ENCODE assay signal across 20 cellular contexts in the genomic region with DNA sequence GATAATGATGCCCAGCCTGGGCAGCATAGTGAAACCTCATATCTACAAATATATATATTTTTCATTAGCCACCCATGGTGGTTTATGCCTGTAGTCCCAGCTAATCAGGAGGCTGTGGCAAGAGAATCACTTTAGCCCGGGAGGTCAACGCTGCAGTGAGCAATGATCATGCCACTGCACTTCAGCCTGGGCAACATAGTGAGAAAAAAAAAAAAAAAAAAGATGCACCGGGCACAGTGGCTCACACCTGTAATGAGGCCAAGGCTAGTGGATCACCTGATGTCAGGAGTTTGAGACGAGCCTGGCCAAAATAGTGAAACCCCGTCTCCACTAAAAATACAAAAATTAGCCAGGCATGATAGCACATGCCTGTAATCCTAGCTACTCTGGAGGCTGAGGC. TPM values are rescaled to one million over a fixed set of nuclear protein-coding genes. Genes with fewer than 3 reads are reported as not detected.
DNase-seq lines count a peak whose midpoint lies in the region; ATAC-seq, FAIRE-seq and TF ChIP-seq lines count a peak whose summit lies in the region.
"Had no signal": no experiment of that assay in that cellular context is flagged by ENCODE, and none has a peak within 500 bp of the region (broad histone marks: within the 10 kb centered on the region; RNA-seq: fewer than 3 reads in every experiment).

No MANE protein-coding gene starts in this region.

- DNase-seq in HepG2 (ENCODE audit: low spot score) (no peak), kidney (no peak), tibial artery (no peak), COLO668 (lab: John Stamatoyannopoulos, UW; ENCODE audit: unreplicated experiment) (no peak), NCI-H2171 (lab: John Stamatoyannopoulos, UW) (no peak)
- DNase-seq: 8988T; ACHN; C1 segment of cervical spinal cord; Caco-2; CD4-positive, alpha-beta memory T cell; DMS153; DND-41; GM23248; H7; HCEC 1CT had no signal

- ATAC-seq in HepG2: no peak
- ATAC-seq: A549 had no signal

- WGBS in liver: 47% methylated on average over 5 of the region's 5 CpGs
- 22% methylated on average over 5 of the region's 5 CpGs for WGBS in HepG2 (ENCODE audit: low lambda C conversion rate)

- TF ChIP-seq RAD21 in liver (IDR thresholded peaks at IDR 0.05) (no peak), HepG2 (CRISPR knock-in tag; IDR thresholded peaks at IDR 0.05) (no peak)

- POLR2A ChIA-PET in HepG2 (lab: Yijun Ruan, JAX): no interaction called here

- intact Hi-C loops in HepG2 (cut with micrococcal nuclease; ENCODE audit: unreplicated experiment) (no loop called here), kidney (cut with DNase I) (no loop called here), tibial artery (cut with DNase I; ENCODE audit: low total_unique reads) (loop anchor here (5.0 kb wide), 1 partner anchor 79 kb away; no protein-coding TSS in a partner anchor)

- H3K9me3 ChIP-seq in liver (ENCODE audit: control insufficient read depth in 4 of 4, low read length in 3 of 4) (no peaks in the 10 kb centered on the region), HepG2 (ENCODE audit: low read length) (no peaks in the 10 kb centered on the region), kidney (ENCODE audit: control insufficient read depth in 1 of 2, low read length in 2 of 2) (no peaks in the 10 kb centered on the region), tibial artery (no peaks in the 10 kb centered on the region)
- H3K9me3 ChIP-seq: A549, Caco-2 had no signal

- FAIRE-seq in HepG2 (lab: Jason Lieb, UNC) (no peak), kidney (lab: Jason Lieb, UNC) (no peak)
- FAIRE-seq: A549, G401.6, GM12892, H1 had no signal

- in situ Hi-C loops in HepG2 (cut with HindIII; ENCODE audit: extremely low pct_ligation_motif_present, low pct_unique_long_range_greater_than_20kb): no loop called here

- no peaks in the 10 kb centered on the region for H4K20me1 ChIP-seq in HepG2 (ENCODE audit: insufficient read depth, low read length)

- H3K27me3 ChIP-seq in liver (ENCODE audit: control insufficient read depth in 4 of 4, insufficient read depth in 4 of 4, low read length in 3 of 4) (no peaks in the 10 kb centered on the region), HepG2 (ENCODE audit: control insufficient read depth in 1 of 2, insufficient read depth in 2 of 2, low read length in 2 of 2) (peaks cover 0 to 14% of the 10 kb centered on the region in 2 experiments; a peak in 1 of 5 replicates), tibial artery (no peaks in the 10 kb centered on the region)

- H3K27ac ChIP-seq in liver (ENCODE audit: low read depth in 1 of 2, low read length in 2 of 2) (peak overlapping the region; percentile 93 to 94), HepG2 (ENCODE audit: extremely low read length, insufficient read depth, low read length) (no peak overlapping the region), kidney (ENCODE audit: low read depth in 2 of 2, low read length in 2 of 2) (no peak overlapping the region), tibial artery (peak overlapping the region; percentile 38 to 60)
- H3K27ac ChIP-seq: A549, GM23248 had no signal

- TF ChIP-seq POLR2A in HepG2 (IDR thresholded peaks at IDR 0.05; ENCODE audit: insufficient read depth in 1 of 2, low read depth in 2 of 2, low read length in 2 of 2): no peak

- H3K36me3 ChIP-seq in liver (ENCODE audit: control insufficient read depth in 4 of 4, insufficient read depth in 3 of 4, low read depth in 1 of 4, low read length in 3 of 4) (no peaks in the 10 kb centered on the region), HepG2 (replicated peaks in 1 of 2; ENCODE audit: control insufficient read depth in 1 of 2, insufficient read depth in 2 of 2, low read length in 2 of 2) (no peaks in the 10 kb centered on the region), kidney (ENCODE audit: control insufficient read depth in 1 of 2, insufficient read depth in 2 of 2, low read length in 2 of 2) (no peaks in the 10 kb centered on the region), tibial artery (no peaks in the 10 kb centered on the region)

- BruUV-seq in HepG2 (replicated peaks; lab: Mats Ljungman, UMichigan): no TSS peak

- H3K9ac ChIP-seq in liver (ENCODE audit: low read depth in 1 of 2, low read length in 2 of 2) (peak overlapping the region; percentile 87 to 97), HepG2 (ENCODE audit: insufficient read depth, low read depth, low read length) (no peak overlapping the region), kidney (ENCODE audit: low read length in 2 of 2) (no peak overlapping the region)
- H3K9ac ChIP-seq: GM23248 had no signal

- no peaks in the 10 kb centered on the region for H3K79me2 ChIP-seq in HepG2 (ENCODE audit: insufficient read depth, low read length)

- TF ChIP-seq EP300 in HepG2 (IDR thresholded peaks at IDR 0.05; ENCODE audit: low read depth in 2 of 2, low read length in 2 of 2) (no peak), HepG2 (CRISPR knock-in tag; IDR thresholded peaks at IDR 0.05; ENCODE audit: borderline replicate concordance) (no peak)

- peaks cover 0 to 23% (median 3%) of the 10 kb centered on the region in 4 donors for H3K4me1 ChIP-seq in liver (ENCODE audit: control insufficient read depth in 4 of 4, insufficient read depth in 4 of 4, low read length in 3 of 4)
- H3K4me1 ChIP-seq in HepG2 (ENCODE audit: insufficient read depth, low read length): no peaks in the 10 kb centered on the region
- H3K4me1 ChIP-seq in kidney (ENCODE audit: control insufficient read depth in 1 of 2, insufficient read depth in 1 of 2, low read depth in 1 of 2, low read length in 2 of 2): peaks cover 0 to 2% of the 10 kb centered on the region in 2 donors
- H3K4me1 ChIP-seq in tibial artery: peaks cover 0 to 50% (median 13%) of the 10 kb centered on the region in 4 donors
- H3K4me1 ChIP-seq: Caco-2 had no signal

- no peak overlapping the region for H2AFZ ChIP-seq in HepG2 (ENCODE audit: low read length)

- H3K4me3 ChIP-seq in liver (ENCODE audit: low read depth in 1 of 3, low read length in 3 of 3): peak overlapping the region; percentile 54 to 91 (median 79)
- H3K4me3 ChIP-seq in HepG2 (replicated peaks in 1 of 3; ENCODE audit: insufficient read depth in 1 of 3, low read depth in 2 of 3, low read length in 3 of 3): no peak overlapping the region
- H3K4me3 ChIP-seq in kidney (ENCODE audit: low read length in 2 of 2): peak overlapping the region; percentile 58 to 79
- H3K4me3 ChIP-seq in tibial artery: no peak overlapping the region
- H3K4me3 ChIP-seq: A549 had no signal

- CTCF ChIA-PET in HepG2 (lab: Yijun Ruan, JAX; ENCODE audit: low intra/inter-chr PET ratio, low total read pairs): no interaction called here

- TF ChIP-seq CTCF in liver (IDR thresholded peaks at IDR 0.05; ENCODE audit: low read depth, low read length, missing input control) (no peak), HepG2 (CRISPR knock-in tag; IDR thresholded peaks at IDR 0.05) (no peak), kidney (IDR thresholded peaks at IDR 0.05; ENCODE audit: borderline replicate concordance, extremely low read depth, insufficient read depth) (no peak), tibial artery (IDR thresholded peaks at IDR 0.05) (no peak)

- no peak overlapping the region for H3K4me2 ChIP-seq in HepG2 (ENCODE audit: low read depth, low read length)
- H3K4me2 ChIP-seq: A549 had no signal

TF ChIP-seq in liver, 16 proteins besides CTCF, POLR2A, EP300 and RAD21 (continues in another document):
- TF ChIP-seq FOXA2 (IDR thresholded peaks at IDR 0.05) (no peak), SP1 (IDR thresholded peaks at IDR 0.05) (no peak), TAF1 (conservative IDR thresholded peaks at IDR 0.05) (no peak), GABPA (IDR thresholded peaks at IDR 0.05 in 1 of 2, conservative IDR thresholded peaks at IDR 0.05 in 1 of 2) (no peak), NR2F2 (IDR thresholded peaks at IDR 0.05) (no peak), RXRA (IDR thresholded peaks at IDR 0.05) (peak in 1 of 2 donors; percentile 40)

TF ChIP-seq in HepG2, 621 proteins besides CTCF, POLR2A, EP300 and RAD21 (continues in another document):
- TF ChIP-seq ELF3 (CRISPR knock-in tag; IDR thresholded peaks at IDR 0.05): no peak
- TF ChIP-seq TSC22D2 (CRISPR knock-in tag; IDR thresholded peaks at IDR 0.05; ENCODE audit: borderline replicate concordance): no peak
- no peak for TF ChIP-seq NCOA5 (CRISPR knock-in tag; IDR thresholded peaks at IDR 0.05)
- no peak for TF ChIP-seq GFI1 (CRISPR knock-in tag; IDR thresholded peaks at IDR 0.05; ENCODE audit: borderline replicate concordance)
- TF ChIP-seq CBX2 (IDR thresholded peaks at IDR 0.05; ENCODE audit: low read depth, low read length): no peak
- no peak for TF ChIP-seq CBX2 (CRISPR knock-in tag; IDR thresholded peaks at IDR 0.05; ENCODE audit: low read depth)

RNA-seq across cellular contexts. Expression of gene ADRA1B, which starts 50.2 kb away (rescaled TPM):
- total RNA-seq in liver (10 to 100 TPM in 1 of 2 donors, under 1 TPM in 1; 0.70 to 13.1 TPM), HepG2 (2016; rRNA removed; fragmentation: Illumina TruSeq; extraction: Trizol) (not detected in 2 replicates), kidney (1.6 TPM)
- polyA plus RNA-seq in liver (10 to 100 TPM in 1 of 2 donors, 1 to 10 TPM in 1; 6.0 to 10.3 TPM), HepG2 (2011; rRNA removed) (not detected in 2 replicates), kidney (ENCODE audit: insufficient read depth, low read depth, low replicate concordance) (2.3 TPM)
- not detected in 2 replicates for total RNA-seq in HepG2 (2016; cell fraction: cytosol; rRNA removed; fragmentation: Illumina TruSeq; extraction: Trizol; ENCODE audit: low read depth)
- not detected in 2 replicates for total RNA-seq in HepG2 (2016; cell fraction: insoluble cytoplasmic fraction; rRNA removed; fragmentation: Illumina TruSeq; extraction: Trizol)
- not detected in 2 replicates for total RNA-seq in HepG2 (2016; cell fraction: membrane; rRNA removed; fragmentation: Illumina TruSeq; extraction: Trizol)
- total RNA-seq in HepG2 (2016; cell fraction: nucleus; rRNA removed; fragmentation: Illumina TruSeq; extraction: Trizol): not detected in 2 replicates
- polyA plus RNA-seq in HepG2 (2011; cell fraction: cytosol; rRNA removed): not detected in 2 replicates
- polyA plus RNA-seq in HepG2 (2011; cell fraction: nucleus; rRNA removed): not detected in 2 replicates
- not detected in 2 replicates for polyA plus RNA-seq in HepG2 (2012)
- polyA plus RNA-seq in HepG2 (2016; cell fraction: cytosol; fragmentation: Illumina TruSeq; extraction: Trizol; ENCODE audit: low read depth): not detected in 2 replicates
- polyA plus RNA-seq in HepG2 (2016; cell fraction: insoluble cytoplasmic fraction; fragmentation: Illumina TruSeq; extraction: Trizol; ENCODE audit: low read depth): not detected in 2 replicates
- polyA plus RNA-seq in HepG2 (2016; cell fraction: membrane; fragmentation: Illumina TruSeq; extraction: Trizol; ENCODE audit: low read depth): not detected in 2 replicates
- not detected in 2 replicates for polyA plus RNA-seq in HepG2 (2016; cell fraction: nucleus; fragmentation: Illumina TruSeq; extraction: Trizol; ENCODE audit: insufficient read depth, low read depth)
- polyA minus RNA-seq in HepG2 (2011; rRNA and poly(A)+ RNA removed; ENCODE audit: low replicate concordance): 0.14 TPM in 1 of 2 replicates, not detected in the other
- polyA minus RNA-seq in HepG2 (2011; cell fraction: cytosol; rRNA and poly(A)+ RNA removed): not detected in 2 replicates
- polyA minus RNA-seq in HepG2 (2011; cell fraction: nucleus; rRNA and poly(A)+ RNA removed): not detected in 2 replicates
- total RNA-seq: Caco-2; CD4-positive, alpha-beta memory T cell; H1 had no signal
- polyA plus RNA-seq: CD4-positive, alpha-beta memory T cell; GM23248; H1 had no signal

Comparison
In these comparisons a context has a peak if more than half of its experiments do, and no peak if none do; other contexts are left out.
1. H3K27ac ChIP-seq: peak in liver (2 of 2) and tibial artery (2 of 2); none in HepG2 (single experiment) and kidney (0 of 2).
2. H3K4me3 ChIP-seq: peak in liver (3 of 3) and kidney (2 of 2); none in HepG2 (0 of 3) and tibial artery (0 of 2).
3. H3K9ac ChIP-seq: peak in liver (2 of 2); none in HepG2 (single experiment) and kidney (0 of 2).